Comparison of ENCODE assay signal across 20 cellular contexts in genomic region chr17:80936218-80936617, GRCh38.
"Had no signal": no experiment of that assay in that cellular context is flagged by ENCODE, and none has a peak within 500 bp of the region (broad histone marks: within the 10 kb centered on the region; RNA-seq: fewer than 3 reads in every experiment).

No MANE protein-coding gene starts in this region.

- H3K4me2 ChIP-seq: hepatocyte had no signal

- H2AFZ ChIP-seq: hepatocyte had no signal

- H3K4me3 Mint-ChIP-seq: endodermal cell, naive B cell, neural crest cell, type B pancreatic cell had no signal

- H3K79me2 ChIP-seq: hepatocyte had no signal

- H3K27me3 ChIP-seq: hepatocyte, right atrium auricular region, sigmoid colon, suprapubic skin, thyroid gland had no signal

- FAIRE-seq: kidney had no signal

- H3K27ac ChIP-seq: coronary artery, hepatocyte, left ventricle myocardium inferior, lower lobe of right lung, right atrium auricular region, sigmoid colon, skin epidermis, suprapubic skin, thyroid gland had no signal

- H3K9me3 Mint-ChIP-seq: endodermal cell, naive B cell, neural crest cell, type B pancreatic cell had no signal

- H3K9me3 ChIP-seq: left ventricle myocardium inferior, lower lobe of right lung, right atrium auricular region, sigmoid colon, suprapubic skin, thyroid gland had no signal

- H3K36me3 ChIP-seq: right atrium auricular region, thyroid gland had no signal

- H3K27ac Mint-ChIP-seq: endodermal cell, type B pancreatic cell had no signal

- H3K4me1 ChIP-seq: right atrium auricular region, suprapubic skin, thyroid gland had no signal

- DNase-seq: effector CD4-positive, alpha-beta T cell; endodermal cell; erythroblast; foreskin melanocyte; kidney; left cardiac atrium; left ventricle myocardium inferior; lower lobe of right lung; mesenchymal stem cell; naive B cell; sigmoid colon; stimulated activated naive CD4-positive, alpha-beta T cell treated with Interleukin-2 at 50 U/mL for 16 hours; thyroid gland had no signal

- ATAC-seq: left cardiac atrium, lower lobe of right lung had no signal

- H3K4me3 ChIP-seq: coronary artery, hepatocyte, left ventricle myocardium inferior, lower lobe of right lung, right atrium auricular region, sigmoid colon, skin epidermis, suprapubic skin, thyroid gland had no signal

- H3K27me3 Mint-ChIP-seq: naive B cell, type B pancreatic cell had no signal
